ENCODE assay signal across 15 cellular contexts in genomic region chr1:203185061-203185461, GRCh38. TPM values are rescaled to one million over a fixed set of nuclear protein-coding genes. Genes with fewer than 3 reads are reported as not detected.
DNase-seq lines count a peak whose midpoint lies in the region; ATAC-seq and TF ChIP-seq lines count a peak whose summit lies in the region.
"Had no signal": no experiment of that assay in that cellular context is flagged by ENCODE, and none has a peak within 500 bp of the region (broad histone marks: within the 10 kb centered on the region; RNA-seq: fewer than 3 reads in every experiment).

No MANE protein-coding gene starts in this region.

- peaks cover 9 to 16% of the 10 kb centered on the region in 2 donors for H3K27me3 Mint-ChIP-seq in stimulated activated naive B cell treated with anti-CD40 and anti-IgM and Interleukin-4, amounts not matched to agents 10 μg/mL and 1 μg/mL and 100 μg/mL, for 72 hours

- no peaks in the 10 kb centered on the region for H3K9me3 ChIP-seq in BLaER1 treated with 17β-estradiol and CSF1 and Interleukin-3, amounts not matched to agents 10 nM and 100 nM (replicated peaks in 1 of 11)
- H3K9me3 ChIP-seq in esophagus squamous epithelium (no peaks in the 10 kb centered on the region), osteoblast (ENCODE audit: low read depth, low read length) (no peaks in the 10 kb centered on the region)

- DNase-seq in HL-60 (ENCODE audit: low read depth in 1 of 2, low spot score in 1 of 2) (no peak), esophagus squamous epithelium (lab: John Stamatoyannopoulos, UW) (no peak), osteoblast (ENCODE audit: insufficient read length, low spot score, missing footprints) (peak; percentile 13), NCI-H82 (lab: John Stamatoyannopoulos, UW) (no peak), NCI-H2196 treated with DMSO at 0.1 percent for 48 hours (lab: John Stamatoyannopoulos, UW; ENCODE audit: unreplicated experiment) (no peak)
- no peak for DNase-seq in stimulated activated naive B cell treated with anti-CD40 and anti-IgM and Interleukin-4, amounts not matched to agents 10 μg/mL and 1 μg/mL and 100 μg/mL, for 72 hours
- DNase-seq: AML-193; CD4-positive, alpha-beta memory T cell; DND-41; GDM1; MV-4-11; NCI-H1436 treated with DMSO at 0.1 percent for 48 hours; NCI-H345; NCI-H526 treated with DMSO at 0.1 percent for 48 hours had no signal

- no peak overlapping the region for H2AFZ ChIP-seq in osteoblast (ENCODE audit: low read length)

- H3K4me1 ChIP-seq in BLaER1 treated with 17β-estradiol and CSF1 and Interleukin-3, amounts not matched to agents 10 nM and 100 nM, result peaks cover 52 to 74% (median 58%) of the 10 kb centered on the region in 10 experiments
- peaks cover 25 to 40% (median 27%) of the 10 kb centered on the region in 3 donors for H3K4me1 ChIP-seq in esophagus squamous epithelium
- peaks cover 17% of the 10 kb centered on the region for H3K4me1 ChIP-seq in osteoblast (ENCODE audit: insufficient read depth, low read length)

- no peaks in the 10 kb centered on the region for H4K20me1 ChIP-seq in BLaER1 treated with 17β-estradiol and CSF1 and Interleukin-3, amounts not matched to agents 10 nM and 100 nM
- no peaks in the 10 kb centered on the region for H4K20me1 ChIP-seq in osteoblast (ENCODE audit: insufficient read depth, low read length)

- no peak for ATAC-seq in stimulated activated naive B cell treated with anti-CD40 and anti-IgM and Interleukin-4, amounts not matched to agents 10 μg/mL and 1 μg/mL and 100 μg/mL, for 72 hours (replicated peaks)

- H3K4me3 ChIP-seq in BLaER1 treated with 17β-estradiol and CSF1 and Interleukin-3, amounts not matched to agents 10 nM and 100 nM, result no peak overlapping the region; a peak in 1 of 20 replicates
- H3K4me3 ChIP-seq in HL-60 (replicated peaks; ENCODE audit: insufficient read depth, low read length), result peak overlapping the region; percentile 66
- no peak overlapping the region for H3K4me3 ChIP-seq in esophagus squamous epithelium
- H3K4me3 ChIP-seq in osteoblast (ENCODE audit: insufficient read depth, low read length), result no peak overlapping the region

- WGBS in esophagus squamous epithelium, 2 donors, result 67 to 79% methylated on average over 2 to 4 of the region's 10 CpGs

- no peak overlapping the region for H3K9ac ChIP-seq in BLaER1 treated with 17β-estradiol and CSF1 and Interleukin-3, amounts not matched to agents 10 nM and 100 nM

- intact Hi-C loops in esophagus squamous epithelium (cut with DNase I), result no loop called here

- H3K27me3 ChIP-seq in BLaER1 treated with 17β-estradiol and CSF1 and Interleukin-3, amounts not matched to agents 10 nM and 100 nM, result no peaks in the 10 kb centered on the region
- no peaks in the 10 kb centered on the region for H3K27me3 ChIP-seq in HL-60 (ENCODE audit: insufficient read depth, poor library complexity, severe bottlenecking)
- no peaks in the 10 kb centered on the region for H3K27me3 ChIP-seq in esophagus squamous epithelium
- H3K27me3 ChIP-seq in osteoblast (ENCODE audit: insufficient read depth, low read length), result no peaks in the 10 kb centered on the region

- no peaks in the 10 kb centered on the region for H3K36me3 Mint-ChIP-seq in stimulated activated naive B cell treated with anti-CD40 and anti-IgM and Interleukin-4, amounts not matched to agents 10 μg/mL and 1 μg/mL and 100 μg/mL, for 72 hours
- H3K36me3 Mint-ChIP-seq: CD4-positive, alpha-beta memory T cell had no signal

- no peak for TF ChIP-seq POLR2A in esophagus squamous epithelium (IDR thresholded peaks at IDR 0.05)

- no peak overlapping the region for H3K27ac ChIP-seq in BLaER1 treated with 17β-estradiol and CSF1 and Interleukin-3, amounts not matched to agents 10 nM and 100 nM
- H3K27ac ChIP-seq in HL-60 (replicated peaks) (peak overlapping the region; percentile 74), esophagus squamous epithelium (peak overlapping the region in 3 of 4 donors; percentile 41 to 62 (median 48)), osteoblast (ENCODE audit: low read depth, low read length) (no peak overlapping the region)

- H3K4me2 ChIP-seq in BLaER1 treated with 17β-estradiol and CSF1 and Interleukin-3, amounts not matched to agents 10 nM and 100 nM, result peak overlapping the region in 9 of 11 experiments; percentile 21 to 86 (median 40); a peak in 11 of 22 replicates
- H3K4me2 ChIP-seq in osteoblast (ENCODE audit: insufficient read depth, low read length), result no peak overlapping the region

- no peaks in the 10 kb centered on the region for H3K79me2 ChIP-seq in osteoblast (ENCODE audit: insufficient read depth, low read length)

- no peak overlapping the region for H3K27ac Mint-ChIP-seq in stimulated activated naive B cell treated with anti-CD40 and anti-IgM and Interleukin-4, amounts not matched to agents 10 μg/mL and 1 μg/mL and 100 μg/mL, for 72 hours
- H3K27ac Mint-ChIP-seq: CD4-positive, alpha-beta memory T cell had no signal

- H3K9me3 Mint-ChIP-seq in stimulated activated naive B cell treated with anti-CD40 and anti-IgM and Interleukin-4, amounts not matched to agents 10 μg/mL and 1 μg/mL and 100 μg/mL, for 72 hours, result no peaks in the 10 kb centered on the region

- TF ChIP-seq CTCF in HL-60 (IDR thresholded peaks at IDR 0.05; ENCODE audit: insufficient read depth, low read length), result no peak
- TF ChIP-seq CTCF in esophagus squamous epithelium (IDR thresholded peaks at IDR 0.05), result no peak
- TF ChIP-seq CTCF in osteoblast (IDR thresholded peaks at IDR 0.05; ENCODE audit: extremely low read depth, low read depth, low read length), result no peak

- H3K4me1 Mint-ChIP-seq in stimulated activated naive B cell treated with anti-CD40 and anti-IgM and Interleukin-4, amounts not matched to agents 10 μg/mL and 1 μg/mL and 100 μg/mL, for 72 hours, result peaks cover 0 to 4% of the 10 kb centered on the region in 2 donors
- H3K4me1 Mint-ChIP-seq: CD4-positive, alpha-beta memory T cell had no signal

- H3K36me3 ChIP-seq in BLaER1 treated with 17β-estradiol and CSF1 and Interleukin-3, amounts not matched to agents 10 nM and 100 nM, result no peaks in the 10 kb centered on the region
- H3K36me3 ChIP-seq in esophagus squamous epithelium (no peaks in the 10 kb centered on the region), osteoblast (ENCODE audit: insufficient read depth, low read length) (no peaks in the 10 kb centered on the region)

- H3K4me3 Mint-ChIP-seq in stimulated activated naive B cell treated with anti-CD40 and anti-IgM and Interleukin-4, amounts not matched to agents 10 μg/mL and 1 μg/mL and 100 μg/mL, for 72 hours, result no peak overlapping the region
- H3K4me3 Mint-ChIP-seq: CD4-positive, alpha-beta memory T cell had no signal

RNA-seq across cellular contexts. Expression of gene CHI3L1, which starts 1.4 kb away (rescaled TPM):
- 10 to 100 TPM in 2 of 4 donors, 1 to 10 TPM in 1, under 1 TPM in 1; 0.38 to 10.9 (median 9.1) TPM for total RNA-seq in esophagus squamous epithelium
- total RNA-seq in osteoblast, result 273 and 932 TPM in 2 replicates

RNA-seq across cellular contexts. Expression of gene MYBPH, which starts 9.4 kb away (rescaled TPM):
- not detected for total RNA-seq in esophagus squamous epithelium
- total RNA-seq in osteoblast, result under 0.01 and 0.29 TPM in 2 replicates
- total RNA-seq: CD4-positive, alpha-beta memory T cell had no signal

RNA-seq across cellular contexts. Expression of gene CHIT1, which starts 44.4 kb away (rescaled TPM):
- total RNA-seq in esophagus squamous epithelium (under 1 TPM in 1 of 4 donors, not detected in 3; 1.00 TPM), osteoblast (under 0.01 TPM in 1 of 2 replicates, not detected in the other)

RNA-seq across cellular contexts. Expression of gene ADORA1, which starts 57.5 kb away (rescaled TPM):
- total RNA-seq in esophagus squamous epithelium (1 to 10 TPM in 1 of 4 donors, under 1 TPM in 2, not detected in 1; 0.64 to 1.7 (median 0.66) TPM), osteoblast (4.0 and 9.1 TPM in 2 replicates)
- total RNA-seq: CD4-positive, alpha-beta memory T cell had no signal

Comparison
In these comparisons a context has a peak if more than half of its experiments do, and no peak if none do; other contexts are left out.
1. H3K27ac ChIP-seq: peak in HL-60 (single experiment) and esophagus squamous epithelium (3 of 4); none in BLaER1 treated with 17β-estradiol and CSF1 and Interleukin-3, amounts not matched to agents 10 nM and 100 nM (0 of 11) and osteoblast (single experiment).
2. RNA of gene CHI3L1, which starts 1.4 kb away (total RNA-seq): 273 to 932 TPM in osteoblast; 0.38 to 10.9 TPM in esophagus squamous epithelium; every median in the first group is over 10 times any median in the second.